Comparison of ENCODE assay signal across 14 cellular contexts in the genomic region with DNA sequence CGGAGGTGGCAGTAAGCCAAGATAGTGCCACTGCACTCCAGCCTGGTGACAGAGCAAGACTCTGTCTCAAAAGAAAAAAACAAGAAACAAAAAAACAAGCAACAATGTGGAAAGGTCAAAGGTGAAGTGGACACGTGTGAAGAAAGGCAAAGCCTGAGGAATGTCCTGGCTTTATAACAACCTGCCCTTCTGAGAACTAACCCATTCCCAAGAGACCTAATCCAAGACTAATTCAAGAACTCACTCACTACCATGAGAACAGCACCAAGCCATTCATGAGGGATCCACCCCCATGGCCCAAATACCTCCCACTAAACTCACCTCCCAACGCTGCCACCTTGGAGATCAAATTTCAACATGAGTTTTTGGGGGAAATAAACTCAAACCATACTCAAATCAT. TPM values are rescaled to one million over a fixed set of nuclear protein-coding genes. Genes with fewer than 3 reads are reported as not detected.
DNase-seq lines count a peak whose midpoint lies in the region; TF ChIP-seq lines count a peak whose summit lies in the region.
"Had no signal": no experiment of that assay in that cellular context is flagged by ENCODE, and none has a peak within 500 bp of the region (broad histone marks: within the 10 kb centered on the region; RNA-seq: fewer than 3 reads in every experiment).

No MANE protein-coding gene starts in this region.

- H2BK20ac ChIP-seq in H9 (ENCODE audit: low read depth, low read length, poor library complexity, severe bottlenecking), result no peak overlapping the region

- no peak overlapping the region for H4K91ac ChIP-seq in H9 (ENCODE audit: insufficient read length, low read depth, low read length)

- H3K9me3 Mint-ChIP-seq in H9, result peaks cover 11 to 14% of the 10 kb centered on the region in 2 experiments
- H3K9me3 Mint-ChIP-seq: CD8-positive, alpha-beta T cell had no signal

- WGBS in H9 (ENCODE audit: extremely low coverage, insufficient read length, low lambda C conversion rate), result no CpG with 5 or more reads among the region's 3 CpGs

- H2BK5ac ChIP-seq in H9 (ENCODE audit: insufficient read length, low read length), result no peak overlapping the region

- no peaks in the 10 kb centered on the region for H3K27me3 ChIP-seq in adipocyte (replicated peaks; ENCODE audit: control insufficient read depth, insufficient read depth, low read length)
- H3K27me3 ChIP-seq in subcutaneous abdominal adipose tissue (ENCODE audit: control insufficient read depth in 5 of 5, insufficient read depth in 4 of 5, low read length in 5 of 5), result no peaks in the 10 kb centered on the region
- H3K27me3 ChIP-seq in H9 (ENCODE audit: insufficient read depth, low read length), result no peaks in the 10 kb centered on the region
- H3K27me3 ChIP-seq: BE2C had no signal

- no peaks in the 10 kb centered on the region for H3K79me1 ChIP-seq in H9 (ENCODE audit: insufficient read depth, low read depth, low read length, poor library complexity, severe bottlenecking)

- H3K4me2 ChIP-seq in H9 (ENCODE audit: insufficient read depth, insufficient read length, low read length), result no peak overlapping the region

- H3K23me2 ChIP-seq in H9 (ENCODE audit: insufficient read length, low read depth, low read length, poor library complexity, severe bottlenecking), result no peaks in the 10 kb centered on the region

- H3K4me1 Mint-ChIP-seq in H9, result peaks cover 3 to 6% of the 10 kb centered on the region in 2 experiments; a peak in 2 of 4 replicates

- no peak overlapping the region for H3K4me3 Mint-ChIP-seq in H9
- H3K4me3 Mint-ChIP-seq: CD8-positive, alpha-beta T cell had no signal

- no peaks in the 10 kb centered on the region for H3K79me2 ChIP-seq in H9 (ENCODE audit: insufficient read depth, low read length)

- no peak overlapping the region for H3K18ac ChIP-seq in H9 (ENCODE audit: insufficient read length, low read depth, low read length)

- H3K56ac ChIP-seq in H9 (ENCODE audit: insufficient read length, low read depth, low read length), result no peak overlapping the region

- H3K9me3 ChIP-seq in adipocyte (ENCODE audit: control insufficient read depth, low read length) (peaks cover 5% of the 10 kb centered on the region), subcutaneous abdominal adipose tissue (ENCODE audit: control insufficient read depth in 5 of 5, low read length in 5 of 5) (peaks cover 0 to 1% (median 0%) of the 10 kb centered on the region in 5 donors), H9 (ENCODE audit: control insufficient read depth, low read depth, low read length) (no peaks in the 10 kb centered on the region)
- H3K9me3 ChIP-seq: BE2C had no signal

- peaks cover 2% of the 10 kb centered on the region for H3K27me3 Mint-ChIP-seq in H9 (ENCODE audit: low read depth)

- no peak overlapping the region for H3K23ac ChIP-seq in H9 (ENCODE audit: insufficient read length, low read depth, low read length)

- H3K9ac ChIP-seq in adipocyte (ENCODE audit: low read length) (no peak overlapping the region), subcutaneous abdominal adipose tissue (ENCODE audit: low read length in 5 of 5) (no peak overlapping the region), H9 (ENCODE audit: extremely low read depth, insufficient read length, low read length) (no peak overlapping the region)

- H4K8ac ChIP-seq in H9 (replicated peaks; ENCODE audit: insufficient read length, low read depth, low read length), result no peak overlapping the region

- H3K4me1 ChIP-seq in adipocyte (ENCODE audit: control insufficient read depth, insufficient read depth, low read length) (peaks cover 12% of the 10 kb centered on the region), subcutaneous abdominal adipose tissue (ENCODE audit: control insufficient read depth in 5 of 5, insufficient read depth in 5 of 5, low read length in 5 of 5) (peaks cover 0 to 13% (median 12%) of the 10 kb centered on the region in 5 donors), H9 (ENCODE audit: insufficient read depth, low read length) (no peaks in the 10 kb centered on the region)
- H3K4me1 ChIP-seq: BE2C had no signal

- no peak overlapping the region for H4K5ac ChIP-seq in H9 (ENCODE audit: insufficient read length, low read depth, low read length)

- H3K14ac ChIP-seq in H9 (ENCODE audit: insufficient read depth, low read length), result no peak overlapping the region

- H3K27ac ChIP-seq in subcutaneous abdominal adipose tissue (ENCODE audit: low read depth, low read length) (peak overlapping the region; percentile 57), H9 (ENCODE audit: insufficient read length, low read depth, low read length) (no peak overlapping the region)
- H3K27ac ChIP-seq: HL-60 had no signal

- no peaks in the 10 kb centered on the region for H3K36me3 ChIP-seq in adipocyte (ENCODE audit: control insufficient read depth, insufficient read depth, low read length, severe bottlenecking)
- H3K36me3 ChIP-seq in subcutaneous abdominal adipose tissue (ENCODE audit: control insufficient read depth in 5 of 5, insufficient read depth in 5 of 5, low read length in 5 of 5), result no peaks in the 10 kb centered on the region
- H3K36me3 ChIP-seq: BE2C had no signal

- no peak overlapping the region for H3K4me3 ChIP-seq in adipocyte (ENCODE audit: low read length)
- no peak overlapping the region for H3K4me3 ChIP-seq in fibroblast of mammary gland (ENCODE audit: control insufficient read depth, low read depth, low read length)
- no peak overlapping the region for H3K4me3 ChIP-seq in subcutaneous abdominal adipose tissue (ENCODE audit: low read depth in 1 of 5, low read length in 5 of 5)

- H3K27ac Mint-ChIP-seq in H9, result no peak overlapping the region
- H3K27ac Mint-ChIP-seq: CD8-positive, alpha-beta T cell had no signal

- no peak overlapping the region for H2BK120ac ChIP-seq in H9 (ENCODE audit: low read depth, low read length, poor library complexity, severe bottlenecking)

- peak; percentile 22 for DNase-seq in GM04503 (ENCODE audit: low read depth)
- DNase-seq in adipocyte (ENCODE audit: low read depth), result peak; percentile 8
- DNase-seq in fibroblast of mammary gland (ENCODE audit: low read depth), result peak; percentile 26
- DNase-seq in amniotic stem cell (lab: John Stamatoyannopoulos, UW), result no peak
- DNase-seq in NCI-H2107 (lab: John Stamatoyannopoulos, UW), result no peak
- DNase-seq in H9, result no peak
- DNase-seq: BE2C; CD8-positive, alpha-beta T cell; NCI-H1048; NCI-H146; NCI-H446; NCI-H748 treated with DMSO at 0.1 percent for 48 hours had no signal

- TF ChIP-seq CTCF in fibroblast of mammary gland (conservative IDR thresholded peaks at IDR 0.05; ENCODE audit: control insufficient read depth, insufficient read depth, low read depth, low read length) (no peak), H9 (conservative IDR thresholded peaks at IDR 0.05) (no peak)

- no peak overlapping the region for H2AFZ ChIP-seq in H9 (ENCODE audit: low read length)

- no peak overlapping the region for H2BK12ac ChIP-seq in H9 (ENCODE audit: insufficient read length, low read depth, low read length)

- no peak overlapping the region for H3K4ac ChIP-seq in H9 (ENCODE audit: low read depth, low read length)

- no peaks in the 10 kb centered on the region for H4K20me1 ChIP-seq in H9 (ENCODE audit: control insufficient read depth, insufficient read depth, insufficient read length)

- H3T11ph ChIP-seq in H9 (ENCODE audit: low read length), result no peak overlapping the region

- H3K36me3 Mint-ChIP-seq in H9 (ENCODE audit: insufficient read depth in 1 of 3, low read depth in 3 of 3), result peaks cover 2 to 7% (median 3%) of the 10 kb centered on the region in 3 experiments; a peak in 5 of 7 replicates
- H3K36me3 Mint-ChIP-seq: CD8-positive, alpha-beta T cell had no signal

- no peak overlapping the region for H2AK5ac ChIP-seq in H9 (ENCODE audit: insufficient read length, low read length)

- no peak overlapping the region for H2BK15ac ChIP-seq in H9 (ENCODE audit: low read depth, low read length)

RNA-seq across cellular contexts. Expression of gene KIF5B, which starts 47.5 kb away (rescaled TPM):
- total RNA-seq in H9 (2021), result 67.9 and 70.5 TPM in 2 replicates

Comparison
In these comparisons a context has a peak if more than half of its experiments do, and no peak if none do; other contexts are left out.
1. DNase-seq: peak in GM04503 (single experiment), adipocyte (single experiment) and fibroblast of mammary gland (single experiment); none in amniotic stem cell (single experiment), NCI-H2107 (single experiment) and H9 (single experiment).